Comparison of ENCODE assay signal across 8 cellular contexts in genomic region chr6:110178626-110179405, GRCh38. TPM values are rescaled to one million over a fixed set of nuclear protein-coding genes. Genes with fewer than 3 reads are reported as not detected.
DNase-seq lines count a peak whose midpoint lies in the region; ATAC-seq and TF ChIP-seq lines count a peak whose summit lies in the region.

No MANE protein-coding gene starts in this region.

- ATAC-seq in HG03196 (IDR thresholded peaks at IDR 0.05; ENCODE audit: unreplicated experiment) (peak; percentile 20), left colon (peak; percentile 26), GM18873 (IDR thresholded peaks at IDR 0.05; ENCODE audit: low FRiP score, unreplicated experiment) (no peak)

- TF ChIP-seq CTCF in GM12864 (IDR thresholded peaks at IDR 0.05; ENCODE audit: low read depth, low read length, missing control alignments): peak; percentile 42

- peak overlapping the region; percentile 76 for H3K4me3 ChIP-seq in GM12864 (ENCODE audit: low read depth, low read length)

- peak overlapping the region; percentile 48 for H3K27ac ChIP-seq in cingulate gyrus (ENCODE audit: low read depth, low read length)

- intact Hi-C loops in left colon (cut with DNase I, micrococcal nuclease): loop anchor here in 1 of 2 donors (5.0 kb wide), 1 partner anchor 213 kb away; no protein-coding TSS in a partner anchor

- no peak for DNase-seq in GM12864 (ENCODE audit: low read depth)
- peak; percentile 26 to 39 for DNase-seq in NCI-H446 (lab: John Stamatoyannopoulos, UW)
- peak; percentile 58 for DNase-seq in activated CD4-positive, alpha-beta T cell treated with anti-CD3 and anti-CD28 coated beads for 48 hours
- DNase-seq in left colon: peak; percentile 31 to 54
- peak; percentile 42 to 52 for DNase-seq in stimulated activated CD4-positive, alpha-beta T cell treated with anti-CD3 and anti-CD28 coated beads, Interleukin-1b, Interleukin-23, amount 100 ng/mL, for 4 hours (ENCODE audit: low read depth in 2 of 2)

RNA-seq across cellular contexts. Expression of gene WASF1, which starts 0.7 kb away (rescaled TPM):
- 1 to 10 TPM; 2.8 to 4.1 TPM for total RNA-seq in left colon

RNA-seq across cellular contexts. Expression of gene CDC40, which starts 1.4 kb away (rescaled TPM):
- 10 to 100 TPM; 17.7 to 18.3 TPM for total RNA-seq in left colon
